In the genomic region with DNA sequence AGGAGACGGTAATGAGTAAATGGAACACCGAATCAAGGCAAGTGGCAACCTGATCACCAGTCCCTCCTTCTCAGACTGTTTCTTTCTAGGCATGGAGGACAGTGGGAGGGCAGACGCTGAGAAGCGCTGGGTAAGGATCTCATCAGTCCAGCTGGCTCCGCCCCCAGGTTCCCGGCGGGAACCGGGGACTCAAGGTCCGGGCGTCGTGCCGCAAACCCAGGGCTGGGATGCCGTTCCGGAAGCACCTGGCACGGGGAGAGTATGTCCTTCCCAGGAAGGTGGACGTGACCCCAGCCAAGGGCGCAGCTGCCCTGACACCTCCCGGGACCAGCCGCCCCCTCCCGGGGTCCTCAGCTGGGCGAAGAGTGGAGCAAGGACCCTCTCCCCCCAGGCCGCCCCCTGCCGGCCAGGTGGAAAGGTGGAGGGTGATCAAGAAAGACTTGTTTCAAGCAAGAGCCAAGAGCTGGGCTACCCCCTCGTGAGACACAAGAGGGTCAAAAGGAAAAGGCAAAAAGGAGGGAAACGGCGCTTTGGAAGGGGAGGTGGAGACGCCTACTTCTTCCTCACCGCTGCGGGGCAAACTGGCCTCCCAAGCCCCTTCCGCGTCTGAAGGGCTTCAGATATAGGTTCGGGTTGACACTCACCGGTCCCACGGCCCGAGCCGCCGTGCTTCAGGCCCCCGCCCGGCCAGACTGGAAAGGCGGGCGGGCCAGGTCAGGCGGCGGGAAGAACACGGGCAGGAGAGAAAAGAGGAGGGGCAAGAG, we compare ENCODE assay signal across 8 cellular contexts. TPM values are rescaled to one million over a fixed set of nuclear protein-coding genes. Genes with fewer than 3 reads are reported as not detected.
A peak's percentile ranks its signal among the peaks of the same experiment; 100 is the strongest.
DNase-seq lines count a peak whose midpoint lies in the region; ATAC-seq and TF ChIP-seq lines count a peak whose summit lies in the region.

A gene with protein sequence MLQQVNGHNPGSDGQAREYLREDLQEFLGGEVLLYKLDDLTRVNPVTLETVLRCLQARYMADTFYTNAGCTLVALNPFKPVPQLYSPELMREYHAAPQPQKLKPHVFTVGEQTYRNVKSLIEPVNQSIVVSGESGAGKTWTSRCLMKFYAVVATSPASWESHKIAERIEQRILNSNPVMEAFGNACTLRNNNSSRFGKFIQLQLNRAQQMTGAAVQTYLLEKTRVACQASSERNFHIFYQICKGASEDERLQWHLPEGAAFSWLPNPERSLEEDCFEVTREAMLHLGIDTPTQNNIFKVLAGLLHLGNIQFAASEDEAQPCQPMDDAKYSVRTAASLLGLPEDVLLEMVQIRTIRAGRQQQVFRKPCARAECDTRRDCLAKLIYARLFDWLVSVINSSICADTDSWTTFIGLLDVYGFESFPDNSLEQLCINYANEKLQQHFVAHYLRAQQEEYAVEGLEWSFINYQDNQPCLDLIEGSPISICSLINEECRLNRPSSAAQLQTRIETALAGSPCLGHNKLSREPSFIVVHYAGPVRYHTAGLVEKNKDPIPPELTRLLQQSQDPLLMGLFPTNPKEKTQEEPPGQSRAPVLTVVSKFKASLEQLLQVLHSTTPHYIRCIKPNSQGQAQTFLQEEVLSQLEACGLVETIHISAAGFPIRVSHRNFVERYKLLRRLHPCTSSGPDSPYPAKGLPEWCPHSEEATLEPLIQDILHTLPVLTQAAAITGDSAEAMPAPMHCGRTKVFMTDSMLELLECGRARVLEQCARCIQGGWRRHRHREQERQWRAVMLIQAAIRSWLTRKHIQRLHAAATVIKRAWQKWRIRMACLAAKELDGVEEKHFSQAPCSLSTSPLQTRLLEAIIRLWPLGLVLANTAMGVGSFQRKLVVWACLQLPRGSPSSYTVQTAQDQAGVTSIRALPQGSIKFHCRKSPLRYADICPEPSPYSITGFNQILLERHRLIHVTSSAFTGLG (minus strand): TSS at position 752 of the 764 bp plus-strand sequence. CDS start 2,330 bp downstream, outside the sequence.

- ATAC-seq in right cardiac atrium (peak; percentile 62 to 63), GM19324 (IDR thresholded peaks at IDR 0.05; ENCODE audit: low FRiP score, unreplicated experiment) (no peak)

- H3K4me1 Mint-ChIP-seq in HFFc6 (ENCODE audit: low read depth) = peaks cover 24% of the 10 kb centered on the region

- POLR2A ChIA-PET in GM10248 (lab: Yijun Ruan, JAX) = no interaction called here

- H3K27me3 ChIP-seq in ascending aorta = no peaks in the 10 kb centered on the region
- no peaks in the 10 kb centered on the region for H3K27me3 ChIP-seq in right cardiac atrium (ENCODE audit: control insufficient read depth, insufficient read depth)

- intact Hi-C loops in T-helper 1 cell treated with Interleukin-12 subunit alpha and Interleukin-12 subunit beta and Interleukin-4 antibody, amounts not matched to agents 30 ng/mL and 1 ng/mL, for 36 hours (cut with micrococcal nuclease) = loop anchor here (2.0 to 5.0 kb wide), 4 partner anchors 15 to 451 kb away; partner anchors contain the start of gene DHRS11
- intact Hi-C loops in ascending aorta (cut with DNase I) (loop anchor here (2.0 to 10.0 kb wide), 5 partner anchors 47 to 1071 kb away; partner anchors contain the start of genes AATF, MRM1, SYNRG and ZNHIT3), right cardiac atrium (cut with DNase I) (no loop called here)

- H3K36me3 ChIP-seq in ascending aorta = peaks cover 4 to 9% of the 10 kb centered on the region in 2 donors

- DNase-seq in GM10248 (ENCODE audit: extremely low spot score) (peak; percentile 72), HFFc6 (peak; percentile 43), NCI-H1092 treated with DMSO at 0.1 percent for 48 hours (lab: John Stamatoyannopoulos, UW) (peak; percentile 80), ascending aorta (ENCODE audit: low spot score in 2 of 2) (peak in 1 of 2 donors; percentile 80), right cardiac atrium (peak; percentile 75 to 89 (median 86)), retinal pigment epithelial cell (ENCODE audit: low read depth) (no peak)

- peak within 1 kb of the TSS; percentile 95 for H3K4me3 Mint-ChIP-seq in HFFc6

- H3K27me3 Mint-ChIP-seq in HFFc6 (ENCODE audit: insufficient read depth) = peaks cover 2% of the 10 kb centered on the region; the same call in 1 of the 2 replicates

- H3K4me3 ChIP-seq in ascending aorta (peak within 1 kb of the TSS; percentile 78 to 90), right cardiac atrium (ENCODE audit: low read length) (peak within 1 kb of the TSS; percentile 63), retinal pigment epithelial cell (ENCODE audit: low read length) (peak within 1 kb of the TSS; percentile 84)

- H3K9me3 Mint-ChIP-seq in HFFc6 = peaks cover 6% of the 10 kb centered on the region

- peaks cover 43% of the 10 kb centered on the region for H3K36me3 Mint-ChIP-seq in HFFc6 (ENCODE audit: low read depth)

- H3K4me1 ChIP-seq in ascending aorta (no peaks in the 10 kb centered on the region), right cardiac atrium (ENCODE audit: control insufficient read depth, insufficient read depth, low read length) (no peaks in the 10 kb centered on the region)

- peak within 1 kb of the TSS; percentile 99 for H3K27ac Mint-ChIP-seq in HFFc6

- CTCF ChIA-PET in GM10248 (lab: Yijun Ruan, JAX) = interaction anchor here (0.7 to 1.6 kb wide), 11 partner anchors 8 to 96 kb away, joined by 3 to 14 read pairs (median 4); no protein-coding TSS in a partner anchor

- TF ChIP-seq CTCF in GM10248 (IDR thresholded peaks at IDR 0.05; ENCODE audit: control extremely low read depth, extremely low read depth, low read depth, missing control alignments) (peak; percentile 69), HFFc6 (IDR thresholded peaks at IDR 0.05) (peak; percentile 81), ascending aorta (IDR thresholded peaks at IDR 0.05) (peak; percentile 6 to 48 (median 36)), retinal pigment epithelial cell (conservative IDR thresholded peaks at IDR 0.05; ENCODE audit: low read depth, low read length) (peak; percentile 70)

- WGBS in right cardiac atrium = under 1% methylated on average over 44 of the region's 44 CpGs

- H3K9me3 ChIP-seq in ascending aorta = no peaks in the 10 kb centered on the region
- no peaks in the 10 kb centered on the region for H3K9me3 ChIP-seq in right cardiac atrium (ENCODE audit: control insufficient read depth, low read length)

- H3K27ac ChIP-seq in ascending aorta (peak within 1 kb of the TSS; percentile 88 to 99), right cardiac atrium (ENCODE audit: low read length) (peak within 1 kb of the TSS; percentile 88)

RNA-seq across cellular contexts. Expression of the gene that starts here (rescaled TPM):
- total RNA-seq in HFFc6 (2021; fragmentation: NEBNext Ultra II Directional; extraction: Animal tissue kit (Norgen Biotek cat#: 25700)) = 10 to 100 TPM; 32.4 to 45.9 (median 38.4) TPM
- 105 and 115 TPM in 2 replicates for total RNA-seq in T-helper 1 cell treated with Interleukin-12 subunit alpha and Interleukin-12 subunit beta and Interleukin-4 antibody, amounts not matched to agents 30 ng/mL and 1 ng/mL, for 36 hours
- total RNA-seq in ascending aorta (40.7 TPM), right cardiac atrium (10 to 100 TPM; 15.3 to 21.4 (median 18.4) TPM)
- polyA plus RNA-seq in right cardiac atrium = 10.7 TPM

Comparison
In these comparisons a context has a peak if more than half of its experiments do, and no peak if none do; other contexts are left out.
1. intact Hi-C loops: an anchor here in T-helper 1 cell treated with Interleukin-12 subunit alpha and Interleukin-12 subunit beta and Interleukin-4 antibody, amounts not matched to agents 30 ng/mL and 1 ng/mL, for 36 hours (2.0 to 5.0 kb wide) and ascending aorta (2.0 to 10.0 kb wide); none called in right cardiac atrium.